Comparison of ENCODE assay signal across 8 cellular contexts in the genomic region with DNA sequence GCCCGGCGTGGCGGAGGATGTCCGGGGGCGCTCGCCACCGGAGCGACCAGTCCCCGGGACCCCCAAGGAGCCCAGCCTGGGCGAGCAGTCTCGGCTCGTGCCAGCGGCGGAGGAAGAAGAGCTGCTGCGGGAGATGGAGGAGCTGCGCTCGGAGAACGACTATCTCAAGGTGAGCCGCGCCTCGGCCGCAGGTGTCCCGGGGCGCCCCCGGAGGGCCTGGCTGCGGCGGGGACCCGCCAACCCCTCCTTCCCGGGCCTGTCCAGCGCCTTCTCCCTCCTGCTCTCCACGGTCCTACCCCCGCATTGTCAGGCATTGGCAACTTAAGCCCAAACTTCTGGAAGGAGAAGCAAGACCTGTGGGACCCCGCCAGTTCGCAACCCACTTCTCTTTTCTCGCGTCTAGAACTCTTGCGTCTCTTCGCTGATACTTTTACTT. TPM values are rescaled to one million over a fixed set of nuclear protein-coding genes. Genes with fewer than 3 reads are reported as not detected.
A peak's percentile ranks its signal among the peaks of the same experiment; 100 is the strongest.
DNase-seq lines count a peak whose midpoint lies in the region; ATAC-seq and TF ChIP-seq lines count a peak whose summit lies in the region.

No MANE protein-coding gene starts in this region.

- no peak overlapping the region for H4K91ac ChIP-seq in trophoblast cell (ENCODE audit: low read depth, low read length)

- H3K4me2 ChIP-seq in trophoblast cell (ENCODE audit: low read length), result peak overlapping the region; percentile 94

- TF ChIP-seq CTCF in epithelial cell of esophagus (IDR thresholded peaks at IDR 0.05; ENCODE audit: insufficient read depth, low read depth, low read length, missing control alignments), result no peak

- H3K36me3 ChIP-seq in trophoblast cell (ENCODE audit: control insufficient read depth in 1 of 2, insufficient read depth in 2 of 2, low read length in 2 of 2), result no peaks in the 10 kb centered on the region

- H3K27me3 Mint-ChIP-seq in T-cell, result peaks cover 47 to 58% of the 10 kb centered on the region in 2 donors

- no peak overlapping the region for H2AFZ ChIP-seq in trophoblast cell (ENCODE audit: insufficient read depth, low read length, poor library complexity)

- no peak overlapping the region for H3K9ac ChIP-seq in trophoblast cell (ENCODE audit: low read length)

- peaks cover 2% of the 10 kb centered on the region for H3K9me3 ChIP-seq in trophoblast cell (ENCODE audit: insufficient read depth, low read depth, low read length)

- H3K4me1 Mint-ChIP-seq in T-cell, result peaks cover 14 to 24% (median 21%) of the 10 kb centered on the region in 3 donors

- WGBS in trophoblast cell (ENCODE audit: extremely low coverage, insufficient coverage, insufficient read length), result no CpG with 5 or more reads among the region's 38 CpGs

- H4K8ac ChIP-seq in trophoblast cell (ENCODE audit: low read depth, low read length), result no peak overlapping the region

- H3K36me3 Mint-ChIP-seq in T-cell, result no peaks in the 10 kb centered on the region

- H3K18ac ChIP-seq in trophoblast cell (ENCODE audit: low read length), result no peak overlapping the region

- H3K23ac ChIP-seq in trophoblast cell (ENCODE audit: low read length), result no peak overlapping the region

- H4K12ac ChIP-seq in trophoblast cell (ENCODE audit: low read depth, low read length), result no peak overlapping the region

- no peak overlapping the region for H2AK5ac ChIP-seq in trophoblast cell (ENCODE audit: low read length)

- peaks cover 15% of the 10 kb centered on the region for H3K27me3 ChIP-seq in trophoblast cell (ENCODE audit: insufficient read depth, low read length)

- no peak overlapping the region for H2BK120ac ChIP-seq in trophoblast cell (ENCODE audit: insufficient read depth, low read length, poor library complexity)

- H3K27ac ChIP-seq in trophoblast cell (ENCODE audit: low read depth, low read length), result no peak overlapping the region

- POLR2A ChIA-PET in T-cell (lab: Charles Lee), result no interaction called here

- peak overlapping the region; percentile 86 to 91 (median 87) for H3K4me3 Mint-ChIP-seq in T-cell

- no peak overlapping the region for H2BK12ac ChIP-seq in trophoblast cell (ENCODE audit: low read length)

- peaks cover 14 to 17% of the 10 kb centered on the region in 2 experiments for H3K4me1 ChIP-seq in trophoblast cell (ENCODE audit: control insufficient read depth in 1 of 2, insufficient read depth in 2 of 2, low read length in 2 of 2)

- ATAC-seq in T-cell (replicated peaks in 1 of 4), result peak in 1 of 4 experiments; percentile 19
- no peak for ATAC-seq in HG02840 (IDR thresholded peaks at IDR 0.05; ENCODE audit: low FRiP score, unreplicated experiment)

- H3K14ac ChIP-seq in trophoblast cell (ENCODE audit: low read length), result no peak overlapping the region

- peaks cover 3% of the 10 kb centered on the region for H3K79me1 ChIP-seq in trophoblast cell (ENCODE audit: low read length)

- peak overlapping the region; percentile 65 for H3K4me3 ChIP-seq in epithelial cell of esophagus (ENCODE audit: low read length)
- H3K4me3 ChIP-seq in trophoblast cell (ENCODE audit: low read depth, low read length), result peak overlapping the region; percentile 73

- H3K79me2 ChIP-seq in trophoblast cell (ENCODE audit: control insufficient read depth, insufficient read depth, low read length, poor library complexity), result peaks cover 2% of the 10 kb centered on the region

- no peak overlapping the region for H2BK5ac ChIP-seq in trophoblast cell (ENCODE audit: low read depth, low read length, poor library complexity)

- H3K4ac ChIP-seq in trophoblast cell (ENCODE audit: low read depth, low read length), result no peak overlapping the region

- DNase-seq in NOMO-1 treated with DMSO at 0.1 percent for 48 hours (lab: John Stamatoyannopoulos, UW; ENCODE audit: unreplicated experiment) (peak; percentile 16), NOMO-1 (lab: John Stamatoyannopoulos, UW; ENCODE audit: unreplicated experiment in 2 of 2) (no peak), T-cell (peak in 11 of 34 experiments; percentile 3 to 30 (median 18)), epithelial cell of esophagus (ENCODE audit: low read depth) (no peak), trophoblast cell (peak in 1 of 2 donors; percentile 10), NCI-H774 (lab: John Stamatoyannopoulos, UW) (no peak)
- DNase-seq in NK-92 treated with Interleukin-12 subunit alpha and Interleukin-12 subunit beta, amount 100 ng/mL, for 24 hours (lab: John Stamatoyannopoulos, UW), result no peak

- no peaks in the 10 kb centered on the region for H3K9me3 Mint-ChIP-seq in T-cell

- CTCF ChIA-PET in T-cell (lab: Charles Lee), result interaction anchor here (0.6 to 1.7 kb wide), 3 partner anchors 10 to 282 kb away, joined by 3 to 5 read pairs (median 4); no protein-coding TSS in a partner anchor

- H3K27ac Mint-ChIP-seq in T-cell, result peak overlapping the region in 1 of 2 donors; percentile 79

RNA-seq across cellular contexts. Expression of a gene that starts 1.2 kb away (rescaled TPM):
- under 1 TPM; 0.40 to 0.98 (median 0.83) TPM for total RNA-seq in T-cell
- polyA plus RNA-seq in trophoblast cell (2013), result 3.0 and 3.4 TPM in 2 replicates
